In the genomic region with DNA sequence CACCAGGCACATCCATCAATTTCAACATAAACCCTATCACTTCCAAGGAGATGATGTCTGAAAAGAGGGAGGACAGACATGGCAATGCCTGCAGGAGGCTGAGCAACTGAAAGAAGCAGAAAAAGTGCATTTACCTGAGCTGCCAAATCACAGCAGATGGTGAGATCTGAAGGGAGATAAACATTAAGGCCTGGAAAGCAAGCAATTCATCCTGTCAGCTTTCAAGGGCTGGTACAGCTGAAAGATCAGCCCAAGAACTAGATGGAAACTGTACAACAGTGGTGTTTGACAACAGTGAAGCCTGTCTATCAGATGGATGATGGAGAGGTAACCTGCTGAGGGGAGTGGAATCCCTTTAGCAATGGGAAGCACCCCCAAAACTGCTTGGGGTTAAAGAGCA, we compare ENCODE assay signal across 16 cellular contexts.
"Had no signal": no experiment of that assay in that cellular context is flagged by ENCODE, and none has a peak within 500 bp of the region (broad histone marks: within the 10 kb centered on the region; RNA-seq: fewer than 3 reads in every experiment).

No MANE protein-coding gene starts in this region.

- H3K4me1 ChIP-seq: esophagus muscularis mucosa, gastroesophageal sphincter, left lung, thyroid gland had no signal

- DNase-seq: activated CD4-positive, alpha-beta T cell treated with anti-CD3 and anti-CD28 coated beads for 36 hours; activated CD4-positive, alpha-beta T cell treated with anti-CD3 and anti-CD28 coated beads, Interleukin-2, amount 50 U/mL, for 48 hours; activated naive CD8-positive, alpha-beta T cell treated with anti-CD3 and anti-CD28 coated beads for 36 hours; activated T-cell treated with anti-CD3 and anti-CD28 coated beads for 4 hours; amygdala; heart right ventricle; left lung; retina; stimulated activated naive CD4-positive, alpha-beta T cell; T-helper 2 cell; thyroid gland had no signal

- H3K9me3 ChIP-seq: esophagus muscularis mucosa, gastroesophageal sphincter, heart right ventricle, thyroid gland had no signal

- H3K27ac ChIP-seq: coronary artery, esophagus muscularis mucosa, gastroesophageal sphincter, heart right ventricle, left lung, thyroid gland had no signal

- ATAC-seq: activated CD4-positive, alpha-beta T cell treated with anti-CD3 and anti-CD28 coated beads for 36 hours; gastroesophageal sphincter; heart right ventricle; left lung; natural killer cell treated with Interleukin-12 subunit alpha and Interleukin-12 subunit beta and Interleukin-15 and Interleukin-18, amount 100 ng/mL, for 72 hours; WTC11 had no signal

- H3K4me3 ChIP-seq: coronary artery, esophagus muscularis mucosa, gastroesophageal sphincter, heart right ventricle, left lung, thyroid gland had no signal

- H3K27me3 ChIP-seq: esophagus muscularis mucosa, gastroesophageal sphincter, heart right ventricle, left lung, thyroid gland had no signal

- H3K36me3 ChIP-seq: esophagus muscularis mucosa, gastroesophageal sphincter, heart right ventricle, left lung, thyroid gland had no signal
